Comparison of ENCODE assay signal across 28 cellular contexts in the genomic region with DNA sequence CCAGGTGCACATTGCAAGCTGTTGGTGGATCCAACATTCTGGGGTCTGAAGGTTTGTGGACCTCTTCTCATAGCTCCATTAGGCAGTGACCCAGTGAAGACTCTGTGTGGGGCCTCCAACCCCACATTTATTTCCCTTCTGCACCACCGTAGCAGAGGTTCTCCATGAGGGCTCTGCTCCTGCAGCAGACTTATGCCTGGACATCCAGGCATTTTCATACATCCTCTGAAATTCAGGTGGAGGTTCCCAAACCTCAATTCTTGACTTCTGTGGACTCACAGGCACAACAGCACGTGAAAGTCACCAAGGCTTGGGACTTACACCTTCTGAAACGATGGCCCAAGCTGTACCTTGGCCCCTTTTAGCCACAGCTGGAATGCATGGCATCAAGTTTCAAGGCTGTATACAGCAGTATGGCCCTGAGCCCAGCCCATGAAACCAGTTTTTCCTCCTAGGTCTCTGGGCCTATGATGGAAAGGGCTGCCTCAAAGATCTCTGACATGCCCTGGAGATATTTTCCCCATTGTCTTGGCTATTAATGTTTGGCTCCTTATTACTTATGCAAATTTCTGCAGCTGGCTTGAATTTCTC. TPM values are rescaled to one million over a fixed set of nuclear protein-coding genes. Genes with fewer than 3 reads are reported as not detected.
"Had no signal": no experiment of that assay in that cellular context is flagged by ENCODE, and none has a peak within 500 bp of the region (broad histone marks: within the 10 kb centered on the region; RNA-seq: fewer than 3 reads in every experiment).

No MANE protein-coding gene starts in this region.

- H3K4me3 ChIP-seq: neural progenitor cell, ovary, psoas muscle, skin epidermis, smooth muscle cell, spleen, suprapubic skin, testis, tibial artery, transverse colon, upper lobe of right lung, uterus had no signal

- H3K9me3 ChIP-seq: ovary, psoas muscle, testis, tibial artery, upper lobe of right lung, uterus had no signal

- H3K4me1 ChIP-seq: parathyroid adenoma, psoas muscle, spleen, suprapubic skin, testis, tibial artery, transverse colon, upper lobe of right lung, uterus had no signal

- ATAC-seq: natural killer cell; psoas muscle; right cardiac atrium; sciatic nerve; stimulated activated memory B cell treated with anti-CD40 and anti-IgM and Interleukin-4, amounts not matched to agents 10 μg/mL and 1 μg/mL and 100 μg/mL, for 72 hours; stimulated activated naive CD8-positive, alpha-beta T cell treated with anti-CD3 and anti-CD28 coated beads, Interleukin-15, amount 100 ng/mL, for 72 hours; stimulated activated naive CD8-positive, alpha-beta T cell treated with anti-CD3 and anti-CD28 coated beads, Interleukin-15, Interleukin-2, amounts not matched to agents 100 U/mL and 50 U/mL, for 24 hours; upper lobe of right lung had no signal

- H3K9ac ChIP-seq: neural progenitor cell, parathyroid adenoma had no signal

- H3K4me2 ChIP-seq: neural progenitor cell, smooth muscle cell had no signal

- DNase-seq: natural killer cell; occipital lobe; ovary; posterior cingulate gyrus; psoas muscle; right cardiac atrium; spleen; stimulated activated CD4-positive, alpha-beta T cell treated with anti-CD3 and anti-CD28 coated beads, Interleukin-12 subunit alpha, Interleukin-12 subunit beta, amount 100 ng/mL, for 4 hours; stimulated activated CD4-positive, alpha-beta T cell treated with anti-CD3 and anti-CD28 coated beads, Interleukin-1b, Interleukin-23, amount 100 ng/mL, for 48 hours; stimulated activated CD4-positive, alpha-beta T cell treated with anti-CD3 and anti-CD28 coated beads, Interleukin-4, amount 100 ng/mL, for 1 hour; stimulated activated CD4-positive, alpha-beta T cell treated with anti-CD3 and anti-CD28 coated beads, Interleukin-4, amount 100 ng/mL, for 4 hours; stimulated activated CD8-positive, alpha-beta memory T cell treated with anti-CD3 and anti-CD28 coated beads, Interleukin-4, amount 100 ng/mL, for 48 hours; stimulated activated naive CD4-positive, alpha-beta T cell; stimulated activated naive CD8-positive, alpha-beta T cell treated with anti-CD3 and anti-CD28 coated beads, Interleukin-15, amount 100 ng/mL, for 72 hours; stimulated activated naive CD8-positive, alpha-beta T cell treated with anti-CD3 and anti-CD28 coated beads, Interleukin-15, Interleukin-2, amounts not matched to agents 100 U/mL and 50 U/mL, for 24 hours; substantia nigra; testis; tibial artery; transverse colon; upper lobe of right lung; uterus had no signal

- H3K36me3 ChIP-seq: neural progenitor cell, ovary, spleen, suprapubic skin, tibial artery, transverse colon, upper lobe of right lung, uterus had no signal

- H3K27ac ChIP-seq: neural progenitor cell, ovary, parathyroid adenoma, psoas muscle, skin epidermis, spleen, suprapubic skin, testis, tibial artery, transverse colon, upper lobe of right lung, uterus had no signal

- H3K27me3 ChIP-seq: neural progenitor cell, ovary, spleen, suprapubic skin, testis, tibial artery, transverse colon, upper lobe of right lung, uterus had no signal

RNA-seq across cellular contexts. Expression of gene CLDN1, which starts 30.2 kb away (rescaled TPM):
- total RNA-seq: natural killer cell had no signal
